ENCODE assay signal across 5 cellular contexts in the genomic region with DNA sequence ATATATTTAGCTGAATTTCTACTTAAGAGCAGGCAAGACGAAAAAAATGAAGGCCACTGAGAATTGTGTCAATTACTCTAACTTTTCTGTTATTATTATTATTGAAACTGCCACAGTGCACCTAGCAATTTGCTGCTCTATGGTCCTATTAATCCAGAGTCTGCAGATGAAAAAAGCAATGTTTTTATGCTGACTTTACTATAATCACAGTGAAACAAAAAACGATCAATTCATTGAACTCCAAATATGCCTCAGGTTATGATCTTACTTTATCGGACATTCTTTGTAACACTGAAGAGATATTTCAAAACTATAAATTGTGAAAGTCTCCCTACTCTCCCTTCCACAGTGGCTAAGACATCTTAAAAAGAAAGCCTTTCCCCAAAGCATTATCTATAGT.
"Had no signal": no experiment of that assay in that cellular context is flagged by ENCODE, and none has a peak within 500 bp of the region (broad histone marks: within the 10 kb centered on the region; RNA-seq: fewer than 3 reads in every experiment).

No MANE protein-coding gene starts in this region.

- FAIRE-seq: HTR-8/SVneo had no signal

- DNase-seq: IMR-90, KBM-7, KG1 had no signal

- H3K27ac ChIP-seq: HL-60 had no signal
